In genomic region chr1:152654110-152654509, GRCh38 we compare ENCODE assay signal across 6 cellular contexts. TPM values are rescaled to one million over a fixed set of nuclear protein-coding genes. Genes with fewer than 3 reads are reported as not detected.
DNase-seq lines count a peak whose midpoint lies in the region; ATAC-seq and TF ChIP-seq lines count a peak whose summit lies in the region.

No MANE protein-coding gene starts in this region.

- DNase-seq in AG09309 (ENCODE audit: low read depth) (no peak), HFF-Myc (ENCODE audit: extremely low read depth, low read depth) (no peak), SJSA1 (ENCODE audit: low read depth in 1 of 2, low spot score in 2 of 2) (peak; percentile 49 to 72), spleen (no peak)
- peak; percentile 5 for DNase-seq in effector CD8-positive, alpha-beta T cell (lab: John Stamatoyannopoulos, UW)

- TF ChIP-seq CTCF in AG09309 (IDR thresholded peaks at IDR 0.05; ENCODE audit: control insufficient read depth, insufficient read depth, low read depth, low read length, missing control alignments) (peak; percentile 32), HFF-Myc (IDR thresholded peaks at IDR 0.05; ENCODE audit: low read depth, low read length, missing control alignments) (peak; percentile 52), spleen (IDR thresholded peaks at IDR 0.05 in 8 of 11, conservative IDR thresholded peaks at IDR 0.05 in 3 of 11) (peak in 8 of 11 experiments; percentile 14 to 61 (median 52))

- H3K9me3 ChIP-seq in SJSA1 (replicated peaks) (no peaks in the 10 kb centered on the region), spleen (no peaks in the 10 kb centered on the region)

- no peak for ATAC-seq in GM21529 (IDR thresholded peaks at IDR 0.05; ENCODE audit: unreplicated experiment)

- H3K36me3 ChIP-seq in SJSA1, result no peaks in the 10 kb centered on the region
- H3K36me3 ChIP-seq in spleen, result no peaks in the 10 kb centered on the region

- no peak overlapping the region for H3K4me3 ChIP-seq in AG09309 (ENCODE audit: control insufficient read depth, low read depth, low read length)
- no peak overlapping the region for H3K4me3 ChIP-seq in HFF-Myc (replicated peaks; ENCODE audit: low read depth, low read length)
- no peak overlapping the region for H3K4me3 ChIP-seq in SJSA1
- H3K4me3 ChIP-seq in spleen, result no peak overlapping the region

- no peaks in the 10 kb centered on the region for H3K4me1 ChIP-seq in SJSA1 (replicated peaks)
- H3K4me1 ChIP-seq in spleen, result no peaks in the 10 kb centered on the region

- 28 to 32% (median 30%) methylated on average over 10 of the region's 10 CpGs for WGBS in spleen, 5 donors

- intact Hi-C loops in spleen (cut with DNase I; ENCODE audit: low total_unique reads), result no loop called here

- no peak overlapping the region for H3K27ac ChIP-seq in SJSA1
- no peak overlapping the region for H3K27ac ChIP-seq in spleen

- H3K27me3 ChIP-seq in SJSA1 (replicated peaks) (0 out of 2 replicates have a peak, but pooled peaks cover 8% of the 10 kb centered on the region), spleen (replicated peaks in 1 of 7) (peaks cover 0 to 9% (median 0%) of the 10 kb centered on the region in 7 donors)

- no peak for TF ChIP-seq POLR2A in spleen (IDR thresholded peaks at IDR 0.05)

RNA-seq across cellular contexts. Expression of gene LCE2D, which starts 9.1 kb away (rescaled TPM):
- not detected in 2 replicates for total RNA-seq in SJSA1 (2014; rRNA removed; shearing (Covaris generic))
- total RNA-seq in spleen, result not detected
- not detected for polyA plus RNA-seq in spleen

RNA-seq across cellular contexts. Expression of gene LCE2C, which starts 21.0 kb away (rescaled TPM):
- not detected in 2 replicates for total RNA-seq in SJSA1 (2014; rRNA removed; shearing (Covaris generic))
- not detected for total RNA-seq in spleen
- not detected for polyA plus RNA-seq in spleen

RNA-seq across cellular contexts. Expression of gene LCE3A, which starts 31.2 kb away (rescaled TPM):
- total RNA-seq in SJSA1 (2014; rRNA removed; shearing (Covaris generic)), result not detected in 2 replicates
- total RNA-seq in spleen, result not detected
- not detected for polyA plus RNA-seq in spleen

RNA-seq across cellular contexts. Expression of gene LCE2B, which starts 31.8 kb away (rescaled TPM):
- not detected in 2 replicates for total RNA-seq in SJSA1 (2014; rRNA removed; shearing (Covaris generic))
- not detected for total RNA-seq in spleen
- polyA plus RNA-seq in spleen, result not detected

RNA-seq across cellular contexts. Expression of gene LCE3B, which starts 40.5 kb away (rescaled TPM):
- not detected in 2 replicates for total RNA-seq in SJSA1 (2014; rRNA removed; shearing (Covaris generic))
- not detected for total RNA-seq in spleen
- polyA plus RNA-seq in spleen, result not detected

Comparison
In these comparisons a context has a peak if more than half of its experiments do, and no peak if none do; other contexts are left out.
1. DNase-seq: peak in SJSA1 (2 of 2) and effector CD8-positive, alpha-beta T cell (single experiment); none in AG09309 (single experiment), HFF-Myc (single experiment) and spleen (single experiment).
2. Peak in every context shown above with its lines, with median percentiles within 50 percentile points of each other: CTCF ChIP-seq.